8 cellular contexts compared by ENCODE assay signal in genomic region chr7:1579481-1580421, GRCh38. TPM values are rescaled to one million over a fixed set of nuclear protein-coding genes. Genes with fewer than 3 reads are reported as not detected.
DNase-seq lines count a peak whose midpoint lies in the region; ATAC-seq and TF ChIP-seq lines count a peak whose summit lies in the region.

No MANE protein-coding gene starts in this region.

- peaks cover 7% of the 10 kb centered on the region for H3K4me1 Mint-ChIP-seq in MCF 10A (ENCODE audit: insufficient read depth, unreplicated experiment)

- H3K27ac ChIP-seq in C4-2B: no peak overlapping the region
- H3K27ac ChIP-seq in VCaP: no peak overlapping the region

- H3K27me3 Mint-ChIP-seq in MCF 10A (ENCODE audit: insufficient read depth, unreplicated experiment): peaks cover 11% of the 10 kb centered on the region

- peak; percentile 60 for ATAC-seq in GM21423 (IDR thresholded peaks at IDR 0.05; ENCODE audit: unreplicated experiment)

- DNase-seq in NCI-H2081 treated with DMSO at 0.1 percent for 48 hours (lab: John Stamatoyannopoulos, UW) (peak; percentile 16), MCF 10A (ENCODE audit: unreplicated experiment) (peak; percentile 66), inferior parietal cortex (ENCODE audit: extremely low spot score) (peak; percentile 64), cortex of kidney (lab: John Stamatoyannopoulos, UW) (no peak)
- peak; percentile 48 to 67 (median 62) for DNase-seq in stimulated activated CD4-positive, alpha-beta T cell treated with anti-CD3 and anti-CD28 coated beads, Interleukin-1b, Interleukin-23, amount 100 ng/mL, for 24 hours (ENCODE audit: low read depth in 4 of 4, low spot score in 1 of 4)

- TF ChIP-seq CTCF in C4-2B (conservative IDR thresholded peaks at IDR 0.05) (peak; percentile 93), VCaP (conservative IDR thresholded peaks at IDR 0.05) (peak; percentile 91), MCF 10A (IDR thresholded peaks at IDR 0.05; ENCODE audit: unreplicated experiment) (peak; percentile 93)

- no TSS peak for BruUV-seq in MCF 10A (replicated peaks; lab: Mats Ljungman, UMichigan)

- CTCF ChIA-PET in MCF 10A (lab: Yijun Ruan, JAX): interaction anchor here (0.6 to 1.0 kb wide), 10 partner anchors 9 to 773 kb away, joined by 3 to 6 read pairs (median 4); no protein-coding TSS in a partner anchor

- no peaks in the 10 kb centered on the region for H3K36me3 Mint-ChIP-seq in MCF 10A (ENCODE audit: insufficient read depth, unreplicated experiment)

- H3K27ac Mint-ChIP-seq in MCF 10A (ENCODE audit: low read depth, unreplicated experiment): no peak overlapping the region

- POLR2A ChIA-PET in MCF 10A (lab: Yijun Ruan, JAX): no interaction called here

- no peak overlapping the region for H3K4me3 Mint-ChIP-seq in MCF 10A (ENCODE audit: unreplicated experiment)

- H3K9me3 Mint-ChIP-seq in MCF 10A (ENCODE audit: unreplicated experiment): peaks cover 8% of the 10 kb centered on the region

- intact Hi-C loops in MCF 10A (cut with micrococcal nuclease): loop anchor here (1.0 to 10.0 kb wide), 2 partner anchors 615 to 769 kb away; no protein-coding TSS in a partner anchor

RNA-seq across cellular contexts. Expression of gene PSMG3, which starts 9.9 kb away (rescaled TPM):
- total RNA-seq in MCF 10A (2022): 38.2 and 42.1 TPM in 2 replicates

RNA-seq across cellular contexts. Expression of gene TMEM184A, which starts 23.7 kb away (rescaled TPM):
- total RNA-seq in MCF 10A (2022): 9.0 and 14.2 TPM in 2 replicates

RNA-seq across cellular contexts. Expression of gene MAFK, which starts 49.2 kb away (rescaled TPM):
- total RNA-seq in MCF 10A (2022): 37.8 and 45.6 TPM in 2 replicates
